ENCODE assay signal across 37 cellular contexts in genomic region chr9:14893280-14893679, GRCh38. TPM values are rescaled to one million over a fixed set of nuclear protein-coding genes. Genes with fewer than 3 reads are reported as not detected.
"Had no signal": no experiment of that assay in that cellular context is flagged by ENCODE, and none has a peak within 500 bp of the region (broad histone marks: within the 10 kb centered on the region; RNA-seq: fewer than 3 reads in every experiment).

No MANE protein-coding gene starts in this region.

- H3K36me3 Mint-ChIP-seq: activated CD4-positive, alpha-beta memory T cell treated with anti-CD3 and anti-CD28 coated beads for 36 hours; activated naive CD4-positive, alpha-beta T cell treated with anti-CD3 and anti-CD28 coated beads, Interleukin-2, amount 50 U/mL, for 72 hours; activated naive CD8-positive, alpha-beta T cell treated with anti-CD3 and anti-CD28 coated beads for 36 hours had no signal

- H3K4me1 ChIP-seq: adrenal gland, breast epithelium had no signal

- H3K4me3 Mint-ChIP-seq: activated B cell treated with CpG ODN at 0.5 μM for 24 hours; activated CD4-positive, alpha-beta memory T cell treated with anti-CD3 and anti-CD28 coated beads for 36 hours; activated CD4-positive, alpha-beta T cell treated with anti-CD3 and anti-CD28 coated beads, Interleukin-2, amount 10 ng/mL, durations not matched to agents 24 days and 14 days; activated CD8-positive, alpha-beta T cell treated with anti-CD3 and anti-CD28 coated beads for 36 hours; activated naive CD4-positive, alpha-beta T cell treated with anti-CD3 and anti-CD28 coated beads for 36 hours; activated naive CD8-positive, alpha-beta T cell treated with anti-CD3 and anti-CD28 coated beads for 36 hours; activated T-cell treated with anti-CD3 and anti-CD28 coated beads, Interleukin-2, amount 50 U/mL, for 4 hours; activated T-helper 1 cell treated with anti-CD3 and anti-CD28 coated beads, Interleukin-12 subunit alpha, Interleukin-12 subunit beta, Interleukin-2, Interleukin-4 antibody, amounts not matched to agents 30 ng/mL and 10 ng/mL and 1 ng/mL, durations not matched to agents 14 hours and 24 hours and 36 hours; activated T-helper 17 cell treated with anti-CD3 and anti-CD28 coated beads, Interleukin-2, amount 50 U/mL, for 72 hours; T-helper 1 cell treated with Interleukin-12 subunit alpha and Interleukin-12 subunit beta and Interleukin-4 antibody, amounts not matched to agents 30 μg/mL and 1 μg/mL, for 36 hours; T-helper 2 cell treated with Interferon-gamma antibody and Interleukin-4, amounts not matched to agents 5 μg/mL and 100 μg/mL, for 36 hours had no signal

- H3K27ac Mint-ChIP-seq: activated B cell treated with CpG ODN at 0.5 μM for 24 hours; activated CD4-positive, alpha-beta memory T cell treated with anti-CD3 and anti-CD28 coated beads for 36 hours; activated CD4-positive, alpha-beta T cell treated with anti-CD3 and anti-CD28 coated beads, Interleukin-2, amount 10 ng/mL, durations not matched to agents 24 days and 14 days; activated CD8-positive, alpha-beta T cell treated with anti-CD3 and anti-CD28 coated beads for 36 hours; activated naive CD4-positive, alpha-beta T cell treated with anti-CD3 and anti-CD28 coated beads for 36 hours; activated naive CD4-positive, alpha-beta T cell treated with anti-CD3 and anti-CD28 coated beads, Interleukin-2, amount 50 U/mL, for 72 hours; activated naive CD8-positive, alpha-beta T cell treated with anti-CD3 and anti-CD28 coated beads for 36 hours; activated T-helper 1 cell treated with anti-CD3 and anti-CD28 coated beads, Interleukin-12 subunit alpha, Interleukin-12 subunit beta, Interleukin-2, Interleukin-4 antibody, amounts not matched to agents 30 ng/mL and 10 ng/mL and 1 ng/mL, durations not matched to agents 14 hours and 24 hours and 36 hours; activated T-helper 17 cell treated with anti-CD3 and anti-CD28 coated beads, Interleukin-2, amount 50 U/mL, for 72 hours; T-helper 1 cell treated with Interleukin-12 subunit alpha and Interleukin-12 subunit beta and Interleukin-4 antibody, amounts not matched to agents 30 μg/mL and 1 μg/mL, for 36 hours; T-helper 2 cell treated with Interferon-gamma antibody and Interleukin-4, amounts not matched to agents 5 μg/mL and 100 μg/mL, for 36 hours had no signal

- H3K4me1 Mint-ChIP-seq: activated B cell treated with CpG ODN at 0.5 μM for 24 hours; activated CD4-positive, alpha-beta T cell treated with anti-CD3 and anti-CD28 coated beads, Interleukin-2, amount 10 ng/mL, durations not matched to agents 24 days and 14 days; activated naive CD8-positive, alpha-beta T cell treated with anti-CD3 and anti-CD28 coated beads for 36 hours; activated T-helper 17 cell treated with anti-CD3 and anti-CD28 coated beads, Interleukin-2, amount 50 U/mL, for 72 hours had no signal

- DNase-seq: activated B cell treated with CpG ODN at 0.5 μM for 24 hours; activated CD4-positive, alpha-beta memory T cell treated with anti-CD3 and anti-CD28 coated beads for 36 hours; activated CD4-positive, alpha-beta T cell treated with anti-CD3 and anti-CD28 coated beads for 4 hours; activated CD4-positive, alpha-beta T cell treated with anti-CD3 and anti-CD28 coated beads, Interleukin-2, amount 10 ng/mL, durations not matched to agents 24 days and 14 days; activated CD4-positive, alpha-beta T cell treated with anti-CD3 and anti-CD28 coated beads, Interleukin-2, amount 50 U/mL, for 1 hour; activated CD4-positive, alpha-beta T cell treated with anti-CD3 and anti-CD28 coated beads, Interleukin-2, amount 50 U/mL, for 4 hours; activated CD4-positive, CD25-positive, alpha-beta regulatory T cell treated with anti-CD3 and anti-CD28 coated beads, Interleukin-2, amount 50 U/mL, for 72 hours; activated CD8-positive, alpha-beta memory T cell treated with anti-CD3 and anti-CD28 coated beads, Interleukin-2, amount 50 U/mL, for 4 hours; activated CD8-positive, alpha-beta T cell treated with anti-CD3 and anti-CD28 coated beads for 36 hours; activated effector memory CD4-positive, alpha-beta T cell treated with anti-CD3 and anti-CD28 coated beads, Interleukin-2, amount 50 U/mL, for 16 hours; activated gamma-delta T cell treated with Interleukin-2 at 50 U/mL for 16 hours; activated naive CD4-positive, alpha-beta T cell; activated naive CD4-positive, alpha-beta T cell treated with anti-CD3 and anti-CD28 coated beads for 36 hours; activated naive CD4-positive, alpha-beta T cell treated with anti-CD3 and anti-CD28 coated beads, Interleukin-2, amount 50 U/mL, for 16 hours; activated naive CD8-positive, alpha-beta T cell treated with anti-CD3 and anti-CD28 coated beads for 36 hours; activated T-cell treated with anti-CD3 and anti-CD28 coated beads for 4 hours; activated T-cell treated with anti-CD3 and anti-CD28 coated beads, Interleukin-2, amount 50 U/mL, for 1 hour; activated T-cell treated with anti-CD3 and anti-CD28 coated beads, Interleukin-2, amount 50 U/mL, for 4 hours; adrenal gland; amniotic stem cell; aorta; body of pancreas; brain microvascular endothelial cell; central memory CD4-positive, alpha-beta T cell; T-helper 1 cell; T-helper 2 cell; T-helper 9 cell had no signal

- FAIRE-seq: astrocyte, TTC549 had no signal

- H3K9me3 ChIP-seq: adrenal gland, body of pancreas, breast epithelium had no signal

- H3K36me3 ChIP-seq: adrenal gland, brain microvascular endothelial cell, breast epithelium had no signal

- H3K4me3 ChIP-seq: adrenal gland, body of pancreas, breast epithelium had no signal

- ATAC-seq: activated CD8-positive, alpha-beta T cell treated with anti-CD3 and anti-CD28 coated beads for 36 hours; activated naive CD4-positive, alpha-beta T cell treated with anti-CD3 and anti-CD28 coated beads, Interleukin-2, amount 50 U/mL, for 72 hours; activated T-cell treated with anti-CD3 and anti-CD28 coated beads, Interleukin-2, amount 50 U/mL, for 4 hours; activated T-helper 17 cell treated with anti-CD3 and anti-CD28 coated beads, Interleukin-2, amount 50 U/mL, for 72 hours; body of pancreas had no signal

- H3K9me3 Mint-ChIP-seq: activated B cell treated with CpG ODN at 0.5 μM for 24 hours; activated CD4-positive, alpha-beta memory T cell treated with anti-CD3 and anti-CD28 coated beads for 36 hours; activated CD4-positive, alpha-beta T cell treated with anti-CD3 and anti-CD28 coated beads, Interleukin-2, amount 10 ng/mL, durations not matched to agents 24 days and 14 days; activated CD8-positive, alpha-beta T cell treated with anti-CD3 and anti-CD28 coated beads for 36 hours; activated naive CD4-positive, alpha-beta T cell treated with anti-CD3 and anti-CD28 coated beads for 36 hours; activated naive CD4-positive, alpha-beta T cell treated with anti-CD3 and anti-CD28 coated beads, Interleukin-2, amount 50 U/mL, for 72 hours; activated naive CD8-positive, alpha-beta T cell treated with anti-CD3 and anti-CD28 coated beads for 36 hours; activated T-cell treated with anti-CD3 and anti-CD28 coated beads, Interleukin-2, amount 50 U/mL, for 4 hours; activated T-helper 1 cell treated with anti-CD3 and anti-CD28 coated beads, Interleukin-12 subunit alpha, Interleukin-12 subunit beta, Interleukin-2, Interleukin-4 antibody, amounts not matched to agents 30 ng/mL and 10 ng/mL and 1 ng/mL, durations not matched to agents 14 hours and 24 hours and 36 hours; activated T-helper 17 cell treated with anti-CD3 and anti-CD28 coated beads, Interleukin-2, amount 50 U/mL, for 72 hours; T-helper 1 cell treated with Interleukin-12 subunit alpha and Interleukin-12 subunit beta and Interleukin-4 antibody, amounts not matched to agents 30 μg/mL and 1 μg/mL, for 36 hours; T-helper 2 cell treated with Interferon-gamma antibody and Interleukin-4, amounts not matched to agents 5 μg/mL and 100 μg/mL, for 36 hours had no signal

- H3K27me3 ChIP-seq: adrenal gland, body of pancreas, brain microvascular endothelial cell, breast epithelium had no signal

- H3K27ac ChIP-seq: adrenal gland, body of pancreas, brain microvascular endothelial cell, breast epithelium, VCaP had no signal

RNA-seq across cellular contexts. Expression of gene FREM1, which starts 16.9 kb away (rescaled TPM):
- total RNA-seq: activated B cell treated with CpG ODN at 0.5 μM for 24 hours; activated CD4-positive, alpha-beta memory T cell treated with anti-CD3 and anti-CD28 coated beads for 36 hours; activated CD4-positive, alpha-beta T cell treated with anti-CD3 and anti-CD28 coated beads, Interleukin-2, amount 10 ng/mL, durations not matched to agents 24 days and 14 days; activated CD8-positive, alpha-beta memory T cell treated with anti-CD3 and anti-CD28 coated beads for 36 hours; activated CD8-positive, alpha-beta T cell treated with anti-CD3 and anti-CD28 coated beads for 36 hours; activated naive CD4-positive, alpha-beta T cell treated with anti-CD3 and anti-CD28 coated beads for 36 hours; activated naive CD8-positive, alpha-beta T cell treated with anti-CD3 and anti-CD28 coated beads for 36 hours; activated T-helper 1 cell treated with anti-CD3 and anti-CD28 coated beads, Interleukin-12 subunit alpha, Interleukin-12 subunit beta, Interleukin-2, Interleukin-4 antibody, amounts not matched to agents 30 ng/mL and 10 ng/mL and 1 ng/mL, durations not matched to agents 14 hours and 24 hours and 36 hours had no signal
